In the genomic region with DNA sequence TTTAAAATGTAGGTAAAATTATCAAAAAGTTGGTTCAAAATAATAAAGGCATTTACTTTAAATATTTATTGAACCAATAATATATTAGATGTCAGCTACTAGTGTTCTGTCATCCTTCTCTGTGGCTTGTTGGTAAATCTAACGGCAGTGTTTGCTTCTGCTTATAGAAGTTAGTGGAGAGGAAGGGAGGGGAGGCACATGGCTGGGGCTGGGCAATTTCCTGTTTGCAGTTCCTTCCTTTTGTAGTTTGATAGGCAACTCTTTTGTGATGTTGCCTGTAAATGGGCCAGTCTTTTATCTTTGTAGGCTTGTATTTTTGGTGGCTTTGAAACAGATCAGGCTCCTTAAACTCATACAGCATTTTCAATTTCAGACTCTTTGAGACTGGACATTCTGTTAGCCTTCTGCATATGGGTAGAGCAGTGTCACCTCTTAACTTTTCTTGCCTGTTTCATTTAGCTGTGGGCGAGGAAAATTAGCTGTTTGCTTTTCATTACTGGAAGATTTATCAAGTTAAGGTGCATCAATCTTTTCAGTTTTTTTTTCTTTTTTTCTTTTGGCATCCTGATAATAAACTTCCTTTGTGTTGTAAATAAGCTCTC, we compare ENCODE assay signal across 8 cellular contexts. TPM values are rescaled to one million over a fixed set of nuclear protein-coding genes. Genes with fewer than 3 reads are reported as not detected.
DNase-seq lines count a peak whose midpoint lies in the region; ATAC-seq, FAIRE-seq and TF ChIP-seq lines count a peak whose summit lies in the region.

No MANE protein-coding gene starts in this region.

- H3K27ac ChIP-seq in sigmoid colon, result no peak overlapping the region

- no peak for TF ChIP-seq CTCF in nephron progenitor cell (IDR thresholded peaks at IDR 0.05)
- no peak for TF ChIP-seq CTCF in sigmoid colon (IDR thresholded peaks at IDR 0.05)

- no peaks in the 10 kb centered on the region for H3K9me3 ChIP-seq in sigmoid colon

- no peaks in the 10 kb centered on the region for H3K9me3 Mint-ChIP-seq in nephron progenitor cell

- H3K4me3 ChIP-seq in sigmoid colon, result no peak overlapping the region

- no peaks in the 10 kb centered on the region for H3K27me3 Mint-ChIP-seq in nephron progenitor cell (ENCODE audit: low read depth, poor library complexity)

- H3K4me3 Mint-ChIP-seq in nephron progenitor cell, result no peak overlapping the region

- intact Hi-C loops in sigmoid colon (cut with DNase I), result no loop called here

- H3K36me3 Mint-ChIP-seq in nephron progenitor cell (ENCODE audit: low read depth), result peaks cover 39% of the 10 kb centered on the region

- peak; percentile 81 for FAIRE-seq in colon (lab: Jason Lieb, UNC)

- H3K4me1 ChIP-seq in sigmoid colon, result no peaks in the 10 kb centered on the region

- TF ChIP-seq POLR2A in sigmoid colon (IDR thresholded peaks at IDR 0.05), result no peak

- 43 to 47% methylated on average over 2 of the region's 2 CpGs for WGBS in sigmoid colon, 2 donors

- peak overlapping the region; percentile 66 for H3K27ac Mint-ChIP-seq in nephron progenitor cell

- ATAC-seq in HG03103 (IDR thresholded peaks at IDR 0.05; ENCODE audit: low read depth, unreplicated experiment) (peak; percentile 61), HG03442 (IDR thresholded peaks at IDR 0.05; ENCODE audit: unreplicated experiment) (no peak)

- H3K27me3 ChIP-seq in sigmoid colon, result no peaks in the 10 kb centered on the region

- H3K36me3 ChIP-seq in sigmoid colon, result no peaks in the 10 kb centered on the region

- TF ChIP-seq EP300 in sigmoid colon (IDR thresholded peaks at IDR 0.05), result no peak

- H3K4me1 Mint-ChIP-seq in nephron progenitor cell, result peaks cover 13% of the 10 kb centered on the region

- DNase-seq in GDM1 (lab: John Stamatoyannopoulos, UW), result peak; percentile 80
- DNase-seq in T follicular helper cell (ENCODE audit: low read depth), result peak; percentile 64
- no peak for DNase-seq in nephron progenitor cell
- no peak for DNase-seq in NCI-H2227 (lab: John Stamatoyannopoulos, UW; ENCODE audit: unreplicated experiment)
- no peak for DNase-seq in sigmoid colon

RNA-seq across cellular contexts. Expression of gene CDC14A, which starts 48.1 kb away (rescaled TPM):
- total RNA-seq in sigmoid colon, result 10 to 100 TPM; 11.8 to 22.7 (median 13.9) TPM
- polyA plus RNA-seq in sigmoid colon, result 10 to 100 TPM in 1 of 3 donors, 1 to 10 TPM in 2; 4.6 to 11.6 (median 7.8) TPM

Comparison
In these comparisons a context has a peak if more than half of its experiments do, and no peak if none do; other contexts are left out.
1. DNase-seq: peak in GDM1 (single experiment) and T follicular helper cell (single experiment); none in nephron progenitor cell (single experiment), NCI-H2227 (single experiment) and sigmoid colon (single experiment).